25 cellular contexts compared by ENCODE assay signal in the genomic region with DNA sequence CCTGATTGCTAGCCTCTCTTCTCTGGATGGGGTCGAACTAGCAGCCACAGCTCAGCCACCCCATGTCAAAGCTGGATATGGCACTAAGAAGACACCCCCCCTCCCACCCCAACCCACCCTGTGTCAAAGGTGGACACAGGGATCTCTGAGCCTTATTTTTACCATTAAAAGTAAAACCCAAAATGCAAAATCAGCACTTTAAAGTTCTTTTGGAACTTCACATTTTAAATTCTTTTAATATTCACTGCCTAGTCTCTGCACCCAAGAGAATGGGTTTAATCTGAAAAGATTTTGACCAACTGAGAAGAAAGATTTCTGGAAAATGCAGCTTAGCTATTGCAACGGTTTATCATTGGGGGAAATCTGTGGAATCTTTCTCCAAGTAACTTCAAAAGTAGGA.
"Had no signal": no experiment of that assay in that cellular context is flagged by ENCODE, and none has a peak within 500 bp of the region (broad histone marks: within the 10 kb centered on the region; RNA-seq: fewer than 3 reads in every experiment).

No MANE protein-coding gene starts in this region.

- DNase-seq: head of caudate nucleus; hippocampal formation; kidney; left colon; left lung; lower lobe of right lung; mammary epithelial cell; mesenchymal stem cell; naive thymus-derived CD8-positive, alpha-beta T cell; ovary; stimulated activated CD4-positive, alpha-beta T cell treated with anti-CD3 and anti-CD28 coated beads, Interleukin-12 subunit alpha, Interleukin-12 subunit beta, amount 100 ng/mL, for 4 hours; stimulated activated CD4-positive, alpha-beta T cell treated with anti-CD3 and anti-CD28 coated beads, Interleukin-15, amount 100 ng/mL, for 24 hours; stimulated activated CD4-positive, alpha-beta T cell treated with anti-CD3 and anti-CD28 coated beads, Interleukin-2, amount 100 ng/mL, for 24 hours; stimulated activated CD4-positive, alpha-beta T cell treated with anti-CD3 and anti-CD28 coated beads, Interleukin-4, amount 100 ng/mL, for 1 hour; stimulated activated naive CD4-positive, alpha-beta T cell; substantia nigra; thyroid gland; transverse colon; upper lobe of left lung had no signal

- H3K9me3 Mint-ChIP-seq: naive thymus-derived CD8-positive, alpha-beta T cell; stimulated activated naive CD8-positive, alpha-beta T cell treated with anti-CD3 and anti-CD28 coated beads, Interleukin-15, Interleukin-2, amounts not matched to agents 100 ng/mL and 50 ng/mL, for 24 hours had no signal

- H3K27ac Mint-ChIP-seq: progenitor cell of endocrine pancreas; stimulated activated naive CD8-positive, alpha-beta T cell treated with anti-CD3 and anti-CD28 coated beads, Interleukin-15, Interleukin-2, amounts not matched to agents 100 ng/mL and 50 ng/mL, for 24 hours had no signal

- H3K4me3 Mint-ChIP-seq: naive thymus-derived CD8-positive, alpha-beta T cell; stimulated activated naive CD8-positive, alpha-beta T cell treated with anti-CD3 and anti-CD28 coated beads, Interleukin-15, Interleukin-2, amounts not matched to agents 100 ng/mL and 50 ng/mL, for 24 hours had no signal

- H3K36me3 ChIP-seq: ovary, transverse colon had no signal

- H3K9me3 ChIP-seq: left lung, lower lobe of right lung, ovary, right atrium auricular region, thyroid gland, transverse colon, upper lobe of left lung had no signal

- ATAC-seq: left lung; lower lobe of right lung; naive thymus-derived CD8-positive, alpha-beta T cell; sciatic nerve had no signal

- FAIRE-seq: islet of Langerhans, kidney had no signal

- H3K27ac ChIP-seq: left lung, lower lobe of right lung, ovary, right atrium auricular region, thyroid gland, transverse colon had no signal

- H3K4me3 ChIP-seq: left lung, lower lobe of right lung, ovary, right atrium auricular region, skin epidermis, thyroid gland, transverse colon, upper lobe of left lung had no signal

- H3K27me3 ChIP-seq: left lung, ovary, right atrium auricular region, thyroid gland, transverse colon, upper lobe of left lung had no signal
